Comparison of ENCODE assay signal across 12 cellular contexts in genomic region chr19:49624967-49625910, GRCh38.
"Had no signal": no experiment of that assay in that cellular context is flagged by ENCODE, and none has a peak within 500 bp of the region (broad histone marks: within the 10 kb centered on the region; RNA-seq: fewer than 3 reads in every experiment).

No MANE protein-coding gene starts in this region.

- H3K4me1 ChIP-seq: adrenal gland, lower lobe of right lung had no signal

- ATAC-seq: naive thymus-derived CD8-positive, alpha-beta T cell had no signal

- H3K9me3 Mint-ChIP-seq: naive thymus-derived CD8-positive, alpha-beta T cell had no signal

- DNase-seq: activated CD4-positive, alpha-beta T cell treated with anti-CD3 and anti-CD28 coated beads, Interleukin-2, amount 50 U/mL, for 1 hour; activated naive CD4-positive, alpha-beta T cell treated with anti-CD3 and anti-CD28 coated beads, Interleukin-2, amount 50 U/mL, for 16 hours; activated T-cell treated with anti-CD3 and anti-CD28 coated beads, Interleukin-2, amount 50 U/mL, for 1 hour; adrenal gland; erythroblast; kidney glomerular epithelial cell; lower lobe of right lung; naive thymus-derived CD8-positive, alpha-beta T cell; nucleus accumbens; stimulated activated CD4-positive, alpha-beta T cell treated with anti-CD3 and anti-CD28 coated beads, Interleukin-2, amount 100 ng/mL, for 48 hours had no signal

- H3K4me3 Mint-ChIP-seq: naive thymus-derived CD8-positive, alpha-beta T cell had no signal

- H3K27ac ChIP-seq: adrenal gland, hepatocyte, lower lobe of right lung had no signal

- H3K9me3 ChIP-seq: adrenal gland, lower lobe of right lung, tibial nerve had no signal

- H3K4me3 ChIP-seq: adrenal gland, hepatocyte, lower lobe of right lung, tibial nerve had no signal

- H3K27me3 ChIP-seq: adrenal gland, hepatocyte, tibial nerve had no signal

- H3K27me3 Mint-ChIP-seq: naive thymus-derived CD8-positive, alpha-beta T cell had no signal
